Comparison of ENCODE assay signal across 2 cellular contexts in the genomic region with DNA sequence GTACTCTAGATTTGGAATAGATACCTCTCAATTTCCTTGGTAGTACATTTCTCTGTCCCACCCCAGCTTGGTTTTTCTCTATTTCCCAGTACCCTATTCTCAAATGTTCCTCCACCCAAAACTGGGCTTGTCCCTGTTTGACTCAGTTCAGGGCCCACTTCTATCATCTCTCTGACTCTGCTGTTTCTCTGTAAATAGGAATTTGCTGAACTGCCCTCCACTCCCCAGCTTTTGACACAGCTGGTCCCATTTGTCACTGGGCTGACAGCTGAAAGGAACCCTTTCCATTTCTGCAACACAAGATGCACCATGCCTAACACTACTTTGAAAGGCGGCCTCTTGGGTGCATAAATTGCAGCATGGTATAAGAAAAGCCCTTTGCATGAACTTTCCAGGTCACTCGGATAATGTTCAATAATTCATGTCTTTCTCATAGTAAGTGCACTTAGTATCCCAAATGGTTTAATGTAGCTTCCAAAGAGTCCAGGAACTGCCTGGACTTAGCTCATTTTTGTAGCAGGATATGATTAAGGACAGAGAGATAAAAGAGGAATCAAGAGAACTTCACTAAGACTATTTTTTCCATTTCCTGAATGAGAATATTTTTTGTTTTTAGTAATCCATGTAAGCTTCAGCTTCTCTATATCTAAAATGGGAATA.
TF ChIP-seq lines count a peak whose summit lies in the region.

No MANE protein-coding gene starts in this region.

TF ChIP-seq in IMR-90, 13 proteins besides CTCF, POLR2A, EP300 and RAD21:
- no peak for TF ChIP-seq MXI1 (IDR thresholded peaks at IDR 0.05; ENCODE audit: borderline replicate concordance, low read depth, low read length)
- no peak for TF ChIP-seq SMC3 (IDR thresholded peaks at IDR 0.05; ENCODE audit: low read depth, low read length)
- no peak for TF ChIP-seq MAFK (IDR thresholded peaks at IDR 0.05; ENCODE audit: low read depth, low read length)
- TF ChIP-seq NFE2L2 (IDR thresholded peaks at IDR 0.05; ENCODE audit: low read depth, low read length): no peak
- no peak for TF ChIP-seq CEBPB (IDR thresholded peaks at IDR 0.05; ENCODE audit: low read depth, low read length)
- TF ChIP-seq RFX5 (IDR thresholded peaks at IDR 0.05; ENCODE audit: low read depth, low read length): no peak
- no peak for TF ChIP-seq MAZ (IDR thresholded peaks at IDR 0.05; ENCODE audit: borderline replicate concordance, low read depth, low read length)
- TF ChIP-seq FOS (IDR thresholded peaks at IDR 0.05; ENCODE audit: low read depth, low read length): no peak
- TF ChIP-seq, protein P1, sequence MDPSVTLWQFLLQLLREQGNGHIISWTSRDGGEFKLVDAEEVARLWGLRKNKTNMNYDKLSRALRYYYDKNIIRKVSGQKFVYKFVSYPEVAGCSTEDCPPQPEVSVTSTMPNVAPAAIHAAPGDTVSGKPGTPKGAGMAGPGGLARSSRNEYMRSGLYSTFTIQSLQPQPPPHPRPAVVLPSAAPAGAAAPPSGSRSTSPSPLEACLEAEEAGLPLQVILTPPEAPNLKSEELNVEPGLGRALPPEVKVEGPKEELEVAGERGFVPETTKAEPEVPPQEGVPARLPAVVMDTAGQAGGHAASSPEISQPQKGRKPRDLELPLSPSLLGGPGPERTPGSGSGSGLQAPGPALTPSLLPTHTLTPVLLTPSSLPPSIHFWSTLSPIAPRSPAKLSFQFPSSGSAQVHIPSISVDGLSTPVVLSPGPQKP (IDR thresholded peaks at IDR 0.05; ENCODE audit: borderline replicate concordance, low read depth, low read length): no peak
- no peak for TF ChIP-seq BHLHE40 (IDR thresholded peaks at IDR 0.05; ENCODE audit: low read depth, low read length)
- TF ChIP-seq CHD1 (IDR thresholded peaks at IDR 0.05; ENCODE audit: low read depth, low read length): no peak
- TF ChIP-seq, protein P2, sequence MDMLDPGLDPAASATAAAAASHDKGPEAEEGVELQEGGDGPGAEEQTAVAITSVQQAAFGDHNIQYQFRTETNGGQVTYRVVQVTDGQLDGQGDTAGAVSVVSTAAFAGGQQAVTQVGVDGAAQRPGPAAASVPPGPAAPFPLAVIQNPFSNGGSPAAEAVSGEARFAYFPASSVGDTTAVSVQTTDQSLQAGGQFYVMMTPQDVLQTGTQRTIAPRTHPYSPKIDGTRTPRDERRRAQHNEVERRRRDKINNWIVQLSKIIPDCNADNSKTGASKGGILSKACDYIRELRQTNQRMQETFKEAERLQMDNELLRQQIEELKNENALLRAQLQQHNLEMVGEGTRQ (IDR thresholded peaks at IDR 0.05; ENCODE audit: low read depth, low read length): no peak
- TF ChIP-seq RCOR1 (IDR thresholded peaks at IDR 0.05; ENCODE audit: insufficient replicate concordance, low read length): no peak

TF ChIP-seq in SK-N-SH treated with all-trans-retinoic acid at 6 μM for 48 hours, 23 proteins besides CTCF, POLR2A, EP300 and RAD21:
- no peak for TF ChIP-seq ZNF70 (CRISPR knock-in tag; IDR thresholded peaks at IDR 0.05)
- no peak for TF ChIP-seq CSDC2 (CRISPR knock-in tag; IDR thresholded peaks at IDR 0.05)
- TF ChIP-seq, protein P3, sequence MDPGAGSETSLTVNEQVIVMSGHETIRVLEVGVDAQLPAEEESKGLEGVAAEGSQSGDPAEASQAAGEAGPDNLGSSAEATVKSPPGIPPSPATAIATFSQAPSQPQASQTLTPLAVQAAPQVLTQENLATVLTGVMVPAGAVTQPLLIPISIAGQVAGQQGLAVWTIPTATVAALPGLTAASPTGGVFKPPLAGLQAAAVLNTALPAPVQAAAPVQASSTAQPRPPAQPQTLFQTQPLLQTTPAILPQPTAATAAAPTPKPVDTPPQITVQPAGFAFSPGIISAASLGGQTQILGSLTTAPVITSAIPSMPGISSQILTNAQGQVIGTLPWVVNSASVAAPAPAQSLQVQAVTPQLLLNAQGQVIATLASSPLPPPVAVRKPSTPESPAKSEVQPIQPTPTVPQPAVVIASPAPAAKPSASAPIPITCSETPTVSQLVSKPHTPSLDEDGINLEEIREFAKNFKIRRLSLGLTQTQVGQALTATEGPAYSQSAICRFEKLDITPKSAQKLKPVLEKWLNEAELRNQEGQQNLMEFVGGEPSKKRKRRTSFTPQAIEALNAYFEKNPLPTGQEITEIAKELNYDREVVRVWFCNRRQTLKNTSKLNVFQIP (CRISPR knock-in tag; IDR thresholded peaks at IDR 0.05; ENCODE audit: borderline replicate concordance, low read depth): no peak
- TF ChIP-seq TCF4 (CRISPR knock-in tag; IDR thresholded peaks at IDR 0.05; ENCODE audit: borderline replicate concordance): no peak
- no peak for TF ChIP-seq OSR1 (CRISPR knock-in tag; IDR thresholded peaks at IDR 0.05)
- TF ChIP-seq TOX (CRISPR knock-in tag; IDR thresholded peaks at IDR 0.05; ENCODE audit: borderline replicate concordance): no peak
- TF ChIP-seq, protein P4, sequence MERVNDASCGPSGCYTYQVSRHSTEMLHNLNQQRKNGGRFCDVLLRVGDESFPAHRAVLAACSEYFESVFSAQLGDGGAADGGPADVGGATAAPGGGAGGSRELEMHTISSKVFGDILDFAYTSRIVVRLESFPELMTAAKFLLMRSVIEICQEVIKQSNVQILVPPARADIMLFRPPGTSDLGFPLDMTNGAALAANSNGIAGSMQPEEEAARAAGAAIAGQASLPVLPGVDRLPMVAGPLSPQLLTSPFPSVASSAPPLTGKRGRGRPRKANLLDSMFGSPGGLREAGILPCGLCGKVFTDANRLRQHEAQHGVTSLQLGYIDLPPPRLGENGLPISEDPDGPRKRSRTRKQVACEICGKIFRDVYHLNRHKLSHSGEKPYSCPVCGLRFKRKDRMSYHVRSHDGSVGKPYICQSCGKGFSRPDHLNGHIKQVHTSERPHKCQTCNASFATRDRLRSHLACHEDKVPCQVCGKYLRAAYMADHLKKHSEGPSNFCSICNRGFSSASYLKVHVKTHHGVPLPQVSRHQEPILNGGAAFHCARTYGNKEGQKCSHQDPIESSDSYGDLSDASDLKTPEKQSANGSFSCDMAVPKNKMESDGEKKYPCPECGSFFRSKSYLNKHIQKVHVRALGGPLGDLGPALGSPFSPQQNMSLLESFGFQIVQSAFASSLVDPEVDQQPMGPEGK (CRISPR knock-in tag; IDR thresholded peaks at IDR 0.05; ENCODE audit: borderline replicate concordance): no peak
- TF ChIP-seq SNAI2 (CRISPR knock-in tag; IDR thresholded peaks at IDR 0.05): no peak
- no peak for TF ChIP-seq ISL1 (CRISPR knock-in tag; IDR thresholded peaks at IDR 0.05)
- TF ChIP-seq BACH2 (CRISPR knock-in tag; IDR thresholded peaks at IDR 0.05; ENCODE audit: borderline replicate concordance): no peak
- TF ChIP-seq ZNF8 (CRISPR knock-in tag; IDR thresholded peaks at IDR 0.05): no peak
- no peak for TF ChIP-seq ZC3H10 (CRISPR knock-in tag; IDR thresholded peaks at IDR 0.05)
- TF ChIP-seq, protein P5, sequence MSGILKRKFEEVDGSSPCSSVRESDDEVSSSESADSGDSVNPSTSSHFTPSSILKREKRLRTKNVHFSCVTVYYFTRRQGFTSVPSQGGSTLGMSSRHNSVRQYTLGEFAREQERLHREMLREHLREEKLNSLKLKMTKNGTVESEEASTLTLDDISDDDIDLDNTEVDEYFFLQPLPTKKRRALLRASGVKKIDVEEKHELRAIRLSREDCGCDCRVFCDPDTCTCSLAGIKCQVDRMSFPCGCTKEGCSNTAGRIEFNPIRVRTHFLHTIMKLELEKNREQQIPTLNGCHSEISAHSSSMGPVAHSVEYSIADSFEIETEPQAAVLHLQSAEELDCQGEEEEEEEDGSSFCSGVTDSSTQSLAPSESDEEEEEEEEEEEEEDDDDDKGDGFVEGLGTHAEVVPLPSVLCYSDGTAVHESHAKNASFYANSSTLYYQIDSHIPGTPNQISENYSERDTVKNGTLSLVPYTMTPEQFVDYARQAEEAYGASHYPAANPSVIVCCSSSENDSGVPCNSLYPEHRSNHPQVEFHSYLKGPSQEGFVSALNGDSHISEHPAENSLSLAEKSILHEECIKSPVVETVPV (CRISPR knock-in tag; IDR thresholded peaks at IDR 0.05): no peak
- TF ChIP-seq PPARA (CRISPR knock-in tag; IDR thresholded peaks at IDR 0.05; ENCODE audit: borderline replicate concordance): no peak
- TF ChIP-seq ZNF565 (CRISPR knock-in tag; conservative IDR thresholded peaks at IDR 0.05; ENCODE audit: low read depth): no peak
- no peak for TF ChIP-seq GLIS3 (CRISPR knock-in tag; IDR thresholded peaks at IDR 0.05)
- TF ChIP-seq, protein P6, sequence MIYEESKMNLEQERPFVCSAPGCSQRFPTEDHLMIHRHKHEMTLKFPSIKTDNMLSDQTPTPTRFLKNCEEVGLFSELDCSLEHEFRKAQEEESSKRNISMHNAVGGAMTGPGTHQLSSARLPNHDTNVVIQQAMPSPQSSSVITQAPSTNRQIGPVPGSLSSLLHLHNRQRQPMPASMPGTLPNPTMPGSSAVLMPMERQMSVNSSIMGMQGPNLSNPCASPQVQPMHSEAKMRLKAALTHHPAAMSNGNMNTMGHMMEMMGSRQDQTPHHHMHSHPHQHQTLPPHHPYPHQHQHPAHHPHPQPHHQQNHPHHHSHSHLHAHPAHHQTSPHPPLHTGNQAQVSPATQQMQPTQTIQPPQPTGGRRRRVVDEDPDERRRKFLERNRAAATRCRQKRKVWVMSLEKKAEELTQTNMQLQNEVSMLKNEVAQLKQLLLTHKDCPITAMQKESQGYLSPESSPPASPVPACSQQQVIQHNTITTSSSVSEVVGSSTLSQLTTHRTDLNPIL (CRISPR knock-in tag; IDR thresholded peaks at IDR 0.05; ENCODE audit: low read depth): no peak
- no peak for TF ChIP-seq ZFP3 (CRISPR knock-in tag; IDR thresholded peaks at IDR 0.05)
- TF ChIP-seq ESRRG (CRISPR knock-in tag; IDR thresholded peaks at IDR 0.05): no peak
